Comparison of ENCODE assay signal across 27 cellular contexts in genomic region chr2:165466386-165466785, GRCh38. TPM values are rescaled to one million over a fixed set of nuclear protein-coding genes. Genes with fewer than 3 reads are reported as not detected.
"Had no signal": no experiment of that assay in that cellular context is flagged by ENCODE, and none has a peak within 500 bp of the region (broad histone marks: within the 10 kb centered on the region; RNA-seq: fewer than 3 reads in every experiment).

No MANE protein-coding gene starts in this region.

- H2AFZ ChIP-seq: parathyroid adenoma had no signal

- H3K36me3 Mint-ChIP-seq: immature natural killer cell, memory B cell, natural killer cell had no signal

- H3K9me3 ChIP-seq: esophagus squamous epithelium, lower lobe of right lung, thyroid gland, vagina had no signal

- H3K9me3 Mint-ChIP-seq: memory B cell; natural killer cell; stimulated activated naive CD8-positive, alpha-beta T cell treated with anti-CD3 and anti-CD28 coated beads, Interleukin-15, amount 100 ng/mL, for 72 hours had no signal

- FAIRE-seq: endothelial cell of umbilical vein had no signal

- H3K79me2 ChIP-seq: parathyroid adenoma had no signal

- H3K4me1 ChIP-seq: lower lobe of right lung, parathyroid adenoma, thyroid gland had no signal

- ATAC-seq: left ventricle myocardium superior; lower lobe of right lung; natural killer cell; sciatic nerve; stimulated activated naive CD8-positive, alpha-beta T cell treated with anti-CD3 and anti-CD28 coated beads, Interleukin-15, amount 100 ng/mL, for 72 hours had no signal

- H3K27ac ChIP-seq: coronary artery, esophagus squamous epithelium, lower lobe of right lung, parathyroid adenoma, thyroid gland, vagina had no signal

- H3K4me3 ChIP-seq: coronary artery, esophagus squamous epithelium, lower lobe of right lung, smooth muscle cell, thyroid gland, vagina had no signal

- H3K4me3 Mint-ChIP-seq: immature natural killer cell; memory B cell; natural killer cell; stimulated activated naive CD8-positive, alpha-beta T cell treated with anti-CD3 and anti-CD28 coated beads, Interleukin-15, amount 100 ng/mL, for 72 hours had no signal

- H3K27me3 ChIP-seq: esophagus squamous epithelium, thyroid gland, vagina had no signal

- H3K27me3 Mint-ChIP-seq: progenitor cell of endocrine pancreas; stimulated activated naive CD8-positive, alpha-beta T cell treated with anti-CD3 and anti-CD28 coated beads, Interleukin-15, amount 100 ng/mL, for 72 hours had no signal

- H3K27ac Mint-ChIP-seq: immature natural killer cell; memory B cell; natural killer cell; progenitor cell of endocrine pancreas; stimulated activated naive CD8-positive, alpha-beta T cell treated with anti-CD3 and anti-CD28 coated beads, Interleukin-15, amount 100 ng/mL, for 72 hours had no signal

- H3K36me3 ChIP-seq: esophagus squamous epithelium, lower lobe of right lung, thyroid gland, vagina had no signal

- DNase-seq: dermis blood vessel endothelial cell; effector memory CD4-positive, alpha-beta T cell; erythroblast; esophagus squamous epithelium; foreskin melanocyte; hypothalamus; immature natural killer cell; islet precursor cell; left ventricle myocardium superior; lower lobe of right lung; natural killer cell; stimulated activated CD4-positive, alpha-beta T cell treated with anti-CD3 and anti-CD28 coated beads, Interleukin-12 subunit alpha, Interleukin-12 subunit beta, amount 100 ng/mL, for 4 hours; stimulated activated CD4-positive, alpha-beta T cell treated with anti-CD3 and anti-CD28 coated beads, Interleukin-1b, Interleukin-23, amount 100 ng/mL, for 48 hours; stimulated activated CD4-positive, alpha-beta T cell treated with anti-CD3 and anti-CD28 coated beads, Interleukin-4, amount 100 ng/mL, for 1 hour; stimulated activated CD8-positive, alpha-beta memory T cell treated with anti-CD3 and anti-CD28 coated beads, Interleukin-4, amount 100 ng/mL, for 48 hours; stimulated activated naive CD4-positive, alpha-beta T cell; stimulated activated naive CD8-positive, alpha-beta T cell treated with anti-CD3 and anti-CD28 coated beads, Interleukin-15, amount 100 ng/mL, for 72 hours; thyroid gland; trophoblast cell had no signal

- H3K4me1 Mint-ChIP-seq: immature natural killer cell; memory B cell; natural killer cell; stimulated activated naive CD8-positive, alpha-beta T cell treated with anti-CD3 and anti-CD28 coated beads, Interleukin-15, amount 100 ng/mL, for 72 hours had no signal

- H3K9ac ChIP-seq: parathyroid adenoma had no signal

- H3K4me2 ChIP-seq: smooth muscle cell had no signal

RNA-seq across cellular contexts. Expression of gene CSRNP3, which starts 3.1 kb away (rescaled TPM):
- total RNA-seq: endothelial cell of umbilical vein, natural killer cell had no signal
- polyA plus RNA-seq: endothelial cell of umbilical vein, immature natural killer cell had no signal
